ENCODE assay signal across 14 cellular contexts in genomic region chrX:48715066-48715465, GRCh38. TPM values are rescaled to one million over a fixed set of nuclear protein-coding genes. Genes with fewer than 3 reads are reported as not detected.
DNase-seq lines count a peak whose midpoint lies in the region; ATAC-seq, FAIRE-seq and TF ChIP-seq lines count a peak whose summit lies in the region.
"Had no signal": no experiment of that assay in that cellular context is flagged by ENCODE, and none has a peak within 500 bp of the region (broad histone marks: within the 10 kb centered on the region; RNA-seq: fewer than 3 reads in every experiment).

No MANE protein-coding gene starts in this region.

- peaks cover 3% of the 10 kb centered on the region for H3K4me1 Mint-ChIP-seq in astrocyte (ENCODE audit: low read depth, unreplicated experiment)
- peaks cover 79 to 81% of the 10 kb centered on the region in 2 donors for H3K4me1 Mint-ChIP-seq in immature natural killer cell
- H3K4me1 Mint-ChIP-seq in endothelial cell (ENCODE audit: unreplicated experiment), result no peaks in the 10 kb centered on the region

- no peak for FAIRE-seq in astrocyte (lab: Jason Lieb, UNC)

- no peak overlapping the region for H4K8ac ChIP-seq in IMR-90 (ENCODE audit: low read depth in 2 of 2, low read length in 2 of 2)

- H3K4me2 ChIP-seq in IMR-90 (ENCODE audit: low read depth, low read length) (no peak overlapping the region), astrocyte (ENCODE audit: low read length) (peak overlapping the region; percentile 14)

- H3K9ac ChIP-seq in IMR-90 (ENCODE audit: low read depth, low read length), result no peak overlapping the region
- no peak overlapping the region for H3K9ac ChIP-seq in astrocyte (ENCODE audit: low read length)

- no peak overlapping the region for H2AK5ac ChIP-seq in IMR-90 (ENCODE audit: low read depth, low read length)

- H3K27ac Mint-ChIP-seq in astrocyte (ENCODE audit: unreplicated experiment) (no peak overlapping the region), immature natural killer cell (peak overlapping the region; percentile 79 to 94 (median 90)), endothelial cell (ENCODE audit: unreplicated experiment) (no peak overlapping the region)

- WGBS in IMR-90 (ENCODE audit: extremely low coverage in 2 of 2, insufficient read length in 1 of 2), 2 experiments, result 35% methylated on average over 2 of the region's 2 CpGs; no CpG with 5 or more reads in 1 of the 2 experiments

- H3K4me1 ChIP-seq in IMR-90 (ENCODE audit: control insufficient read depth, insufficient read depth, low read length) (0 out of 2 replicates have a peak, but pooled peaks cover 2% of the 10 kb centered on the region), astrocyte (ENCODE audit: insufficient read depth, low read length) (peaks cover 8% of the 10 kb centered on the region)
- H3K4me1 ChIP-seq: Peyer's patch had no signal

- H3K18ac ChIP-seq in IMR-90 (ENCODE audit: low read depth, low read length), result no peak overlapping the region

- H3K9me3 Mint-ChIP-seq in astrocyte (ENCODE audit: unreplicated experiment) (peaks cover 24% of the 10 kb centered on the region), immature natural killer cell (no peaks in the 10 kb centered on the region), endothelial cell (ENCODE audit: unreplicated experiment) (no peaks in the 10 kb centered on the region)

- no peaks in the 10 kb centered on the region for H3K9me3 ChIP-seq in IMR-90 (ENCODE audit: control insufficient read depth, insufficient read depth, low read length)
- H3K9me3 ChIP-seq in astrocyte (ENCODE audit: insufficient read depth, low read depth, low read length), result no peaks in the 10 kb centered on the region
- H3K9me3 ChIP-seq: Peyer's patch, thoracic aorta had no signal

- H3K27ac ChIP-seq in IMR-90 (ENCODE audit: insufficient read depth, low read length) (no peak overlapping the region), astrocyte (ENCODE audit: low read depth, low read length) (no peak overlapping the region)
- H3K27ac ChIP-seq: 22Rv1, Peyer's patch, thoracic aorta, WERI-Rb-1 had no signal

- H3K79me2 ChIP-seq in astrocyte (ENCODE audit: insufficient read depth, low read length), result no peaks in the 10 kb centered on the region

- CTCF ChIA-PET in IMR-90 (lab: Yijun Ruan, JAX), result no interaction called here

- no peak overlapping the region for H4K5ac ChIP-seq in IMR-90 (ENCODE audit: low read depth, low read length)

- no peak overlapping the region for H2AK9ac ChIP-seq in IMR-90 (replicated peaks; ENCODE audit: low read depth, low read length, poor library complexity)

- no peak overlapping the region for H3K4me3 Mint-ChIP-seq in astrocyte (ENCODE audit: unreplicated experiment)
- peak overlapping the region; percentile 2 to 82 (median 49) for H3K4me3 Mint-ChIP-seq in immature natural killer cell
- H3K4me3 Mint-ChIP-seq in endothelial cell (ENCODE audit: unreplicated experiment), result no peak overlapping the region

- H4K20me1 ChIP-seq in IMR-90 (ENCODE audit: insufficient read depth, low read length), result no peaks in the 10 kb centered on the region
- no peaks in the 10 kb centered on the region for H4K20me1 ChIP-seq in astrocyte (ENCODE audit: insufficient read depth, low read length)

- H2AFZ ChIP-seq in IMR-90 (replicated peaks; ENCODE audit: low read length, poor library complexity), result no peak overlapping the region
- no peak overlapping the region for H2AFZ ChIP-seq in astrocyte (ENCODE audit: low read depth, low read length)

- no peak overlapping the region for H2BK120ac ChIP-seq in IMR-90 (ENCODE audit: low read depth, low read length)

- no peak for TF ChIP-seq POLR2A in IMR-90 (IDR thresholded peaks at IDR 0.05; ENCODE audit: low read depth, low read length)

- in situ Hi-C loops in IMR-90 (cut with MboI; ENCODE audit: low sequenced_read_pairs), result no loop called here

- H3K36me3 Mint-ChIP-seq in astrocyte (ENCODE audit: low read depth, unreplicated experiment) (peaks cover 5% of the 10 kb centered on the region), immature natural killer cell (no peaks in the 10 kb centered on the region), endothelial cell (ENCODE audit: low read depth, unreplicated experiment) (no peaks in the 10 kb centered on the region)

- H3K79me1 ChIP-seq in IMR-90 (ENCODE audit: low read depth in 1 of 2, low read length in 2 of 2), result no peaks in the 10 kb centered on the region

- H3K9me1 ChIP-seq in IMR-90 (ENCODE audit: insufficient read depth, low read length), result no peaks in the 10 kb centered on the region

- POLR2A ChIA-PET in IMR-90 (lab: Charles Lee; ENCODE audit: unreplicated experiment), result no interaction called here

- no peak for TF ChIP-seq RAD21 in IMR-90 (IDR thresholded peaks at IDR 0.05; ENCODE audit: low read length)

- intact Hi-C loops in IMR-90 (cut with micrococcal nuclease), result no loop called here

- H4K91ac ChIP-seq in IMR-90 (ENCODE audit: insufficient read depth, low read depth, low read length), result no peak overlapping the region

- H3K23ac ChIP-seq in IMR-90 (ENCODE audit: low read depth, low read length), result no peak overlapping the region

- no peak overlapping the region for H2BK20ac ChIP-seq in IMR-90 (ENCODE audit: low read depth, low read length)

- DNase-seq in NCI-H82 (lab: John Stamatoyannopoulos, UW) (peak; percentile 4), NCI-H82 treated with DMSO at 0.1 percent for 48 hours (lab: John Stamatoyannopoulos, UW; ENCODE audit: unreplicated experiment) (no peak), IMR-90 (peak; percentile 58), astrocyte (ENCODE audit: low read depth) (no peak), immature natural killer cell (no peak), endothelial cell (ENCODE audit: low spot score) (no peak), HuH-7.5 (ENCODE audit: low spot score) (no peak)
- DNase-seq in activated CD8-positive, alpha-beta memory T cell treated with anti-CD3 and anti-CD28 coated beads, Interleukin-2, amount 50 U/mL, for 48 hours, result no peak
- DNase-seq: NCI-H2227 treated with DMSO at 0.1 percent for 48 hours, Peyer's patch, WERI-Rb-1 had no signal

- no peak for TF ChIP-seq CTCF in IMR-90 (conservative IDR thresholded peaks at IDR 0.05; ENCODE audit: low read depth, low read length)
- no peak for TF ChIP-seq CTCF in astrocyte (IDR thresholded peaks at IDR 0.05; ENCODE audit: insufficient read depth, low read depth, low read length)
- no peak for TF ChIP-seq CTCF in endothelial cell (IDR thresholded peaks at IDR 0.05; ENCODE audit: unreplicated experiment)

- H3K4me3 ChIP-seq in IMR-90 (ENCODE audit: insufficient read depth, low read depth, low read length) (no peak overlapping the region), astrocyte (ENCODE audit: insufficient read depth, low read depth, low read length) (no peak overlapping the region)
- H3K4me3 ChIP-seq: Peyer's patch, thoracic aorta had no signal

- H3K27me3 ChIP-seq in IMR-90 (ENCODE audit: control insufficient read depth, insufficient read depth, low read length) (peaks cover 1% of the 10 kb centered on the region), astrocyte (ENCODE audit: insufficient read depth, low read length) (no peaks in the 10 kb centered on the region)
- H3K27me3 ChIP-seq: Peyer's patch had no signal

- H3K27me3 Mint-ChIP-seq in astrocyte (ENCODE audit: low read depth, unreplicated experiment), result peaks cover 2% of the 10 kb centered on the region
- H3K27me3 Mint-ChIP-seq in immature natural killer cell (ENCODE audit: low read depth in 3 of 3), result peaks cover 11 to 26% (median 16%) of the 10 kb centered on the region in 3 donors
- no peaks in the 10 kb centered on the region for H3K27me3 Mint-ChIP-seq in endothelial cell (ENCODE audit: unreplicated experiment)

- H3K4ac ChIP-seq in IMR-90 (ENCODE audit: low read depth, low read length), result no peak overlapping the region

- BruUV-seq in IMR-90 (replicated peaks; lab: Mats Ljungman, UMichigan), result no TSS peak

- ATAC-seq in IMR-90 (ENCODE audit: low read depth), result no peak

- no peak overlapping the region for H3K14ac ChIP-seq in IMR-90 (replicated peaks; ENCODE audit: low read depth, low read length)

- H2BK5ac ChIP-seq in IMR-90 (ENCODE audit: low read depth, low read length, poor library complexity, severe bottlenecking), result no peak overlapping the region

- no peaks in the 10 kb centered on the region for H3K36me3 ChIP-seq in IMR-90 (ENCODE audit: control insufficient read depth, insufficient read depth, low read length)
- H3K36me3 ChIP-seq in astrocyte (ENCODE audit: insufficient read depth, low read length), result no peaks in the 10 kb centered on the region
- H3K36me3 ChIP-seq: Peyer's patch, thoracic aorta, WERI-Rb-1 had no signal

- H2BK15ac ChIP-seq in IMR-90 (ENCODE audit: low read depth, low read length), result no peak overlapping the region

- H3K56ac ChIP-seq in IMR-90 (ENCODE audit: extremely low read depth, insufficient read depth, low read length), result no peak overlapping the region

- dilution Hi-C loops in IMR-90 (cut with HindIII; ENCODE audit: low sequenced_read_pairs, unreplicated experiment), result no loop called here

TF ChIP-seq in IMR-90, 13 proteins besides CTCF, POLR2A, EP300 and RAD21 (continues in another document):
- TF ChIP-seq CHD1 (IDR thresholded peaks at IDR 0.05; ENCODE audit: low read depth, low read length), result no peak
- no peak for TF ChIP-seq MXI1 (IDR thresholded peaks at IDR 0.05; ENCODE audit: borderline replicate concordance, low read depth, low read length)
- TF ChIP-seq BHLHE40 (IDR thresholded peaks at IDR 0.05; ENCODE audit: low read depth, low read length), result no peak
- TF ChIP-seq MAZ (IDR thresholded peaks at IDR 0.05; ENCODE audit: borderline replicate concordance, low read depth, low read length), result no peak
- no peak for TF ChIP-seq RCOR1 (IDR thresholded peaks at IDR 0.05; ENCODE audit: insufficient replicate concordance, low read length)

RNA-seq across cellular contexts. Expression of gene SUV39H1, which starts 18.5 kb away (rescaled TPM):
- total RNA-seq in IMR-90 (2012; rRNA removed), result 6.6 and 7.2 TPM in 2 replicates
- polyA plus RNA-seq in IMR-90 (2012; rRNA removed), result 8.6 and 9.9 TPM in 2 replicates
- polyA plus RNA-seq in IMR-90 (2012; cell fraction: cytosol; rRNA removed), result 6.6 and 7.1 TPM in 2 replicates
- 9.5 and 19.5 TPM in 2 replicates for polyA plus RNA-seq in IMR-90 (2012; cell fraction: nucleus; rRNA removed; ENCODE audit: low replicate concordance)
- total RNA-seq in astrocyte, result 3.5 and 4.9 TPM in 2 replicates
- 10 to 100 TPM; 13.0 to 18.5 (median 16.4) TPM for polyA plus RNA-seq in immature natural killer cell
- total RNA-seq in endothelial cell (ENCODE audit: unreplicated experiment), result 6.8 TPM

RNA-seq across cellular contexts. Expression of gene WAS, which starts 31.5 kb away (rescaled TPM):
- total RNA-seq in IMR-90 (2012; rRNA removed), result not detected in 2 replicates
- polyA plus RNA-seq in IMR-90 (2012; rRNA removed), result 0.09 and 0.14 TPM in 2 replicates
- polyA plus RNA-seq in IMR-90 (2012; cell fraction: cytosol; rRNA removed), result 0.11 and 0.14 TPM in 2 replicates
- 0.74 and 1.1 TPM in 2 replicates for polyA plus RNA-seq in IMR-90 (2012; cell fraction: nucleus; rRNA removed; ENCODE audit: low replicate concordance)
- total RNA-seq in astrocyte, result 0.75 and 1.1 TPM in 2 replicates
- polyA plus RNA-seq in immature natural killer cell, result 10 to 100 TPM; 15.2 to 43.0 (median 18.3) TPM
- total RNA-seq in endothelial cell (ENCODE audit: unreplicated experiment), result 2.7 TPM
- total RNA-seq: pulmonary artery endothelial cell had no signal

RNA-seq across cellular contexts. Expression of gene GLOD5, which starts 46.5 kb away (rescaled TPM):
- total RNA-seq in IMR-90 (2012; rRNA removed), result not detected in 2 replicates
- not detected in 2 replicates for polyA plus RNA-seq in IMR-90 (2012; rRNA removed)
- polyA plus RNA-seq in IMR-90 (2012; cell fraction: cytosol; rRNA removed), result not detected in 2 replicates
- polyA plus RNA-seq in IMR-90 (2012; cell fraction: nucleus; rRNA removed; ENCODE audit: low replicate concordance), result not detected in 2 replicates
- not detected in 2 replicates for total RNA-seq in astrocyte
- not detected for polyA plus RNA-seq in immature natural killer cell
- total RNA-seq in endothelial cell (ENCODE audit: unreplicated experiment), result not detected
- total RNA-seq: pulmonary artery endothelial cell, thoracic aorta had no signal

Comparison
In these comparisons a context has a peak if more than half of its experiments do, and no peak if none do; other contexts are left out.
1. DNase-seq: peak in NCI-H82 (single experiment) and IMR-90 (single experiment); none in NCI-H82 treated with DMSO at 0.1 percent for 48 hours (single experiment), astrocyte (single experiment), immature natural killer cell (0 of 3), endothelial cell (single experiment), activated CD8-positive, alpha-beta memory T cell treated with anti-CD3 and anti-CD28 coated beads, Interleukin-2, amount 50 U/mL, for 48 hours (single experiment) and HuH-7.5 (single experiment).
2. H3K27ac Mint-ChIP-seq: peak in immature natural killer cell (6 of 6); none in astrocyte (single experiment) and endothelial cell (single experiment).
3. H3K4me3 Mint-ChIP-seq: peak in immature natural killer cell (5 of 5); none in astrocyte (single experiment) and endothelial cell (single experiment).